25 cellular contexts compared by ENCODE assay signal in the genomic region with DNA sequence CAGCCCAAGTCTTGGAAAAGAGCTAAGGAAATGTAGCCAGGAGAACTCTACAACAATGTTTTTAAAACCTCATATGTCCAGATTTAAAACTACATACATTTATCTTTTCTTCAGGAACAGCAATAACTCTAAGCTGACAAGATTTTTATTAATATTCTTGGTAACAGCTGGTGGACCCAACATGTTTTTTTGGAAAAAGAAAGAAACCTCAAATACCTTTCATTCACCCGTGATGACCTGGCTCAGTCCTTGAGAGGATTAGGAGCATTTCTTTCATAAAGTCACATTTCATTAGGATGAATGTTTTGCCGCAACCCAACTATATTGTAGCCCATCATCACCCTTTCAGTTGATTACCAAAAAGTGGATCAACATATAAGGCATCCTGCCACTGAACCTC. TPM values are rescaled to one million over a fixed set of nuclear protein-coding genes. Genes with fewer than 3 reads are reported as not detected.
DNase-seq lines count a peak whose midpoint lies in the region; ATAC-seq and TF ChIP-seq lines count a peak whose summit lies in the region.
"Had no signal": no experiment of that assay in that cellular context is flagged by ENCODE, and none has a peak within 500 bp of the region (broad histone marks: within the 10 kb centered on the region; RNA-seq: fewer than 3 reads in every experiment).

No MANE protein-coding gene starts in this region.

- H3K4me3 ChIP-seq in SK-N-SH (ENCODE audit: low read depth in 2 of 2, low read length in 1 of 2) (no peak overlapping the region), Caco-2 (ENCODE audit: low read depth, low read length) (no peak overlapping the region)
- H3K4me3 ChIP-seq: BLaER1 treated with 17β-estradiol and CSF1 and Interleukin-3, amounts not matched to agents 10 nM and 100 nM; SJSA1 had no signal

- H3K4me1 Mint-ChIP-seq in chondrocyte (ENCODE audit: low read depth) (peaks cover 87% of the 10 kb centered on the region), Caco-2 (ENCODE audit: low read depth, unreplicated experiment) (no peaks in the 10 kb centered on the region)
- H3K4me1 Mint-ChIP-seq in naive thymus-derived CD8-positive, alpha-beta T cell, result no peaks in the 10 kb centered on the region
- H3K4me1 Mint-ChIP-seq: CD4-positive, alpha-beta memory T cell had no signal

- 45% methylated on average over 2 of the region's 2 CpGs for WGBS in SK-N-SH (ENCODE audit: low lambda C conversion rate)

- CTCF ChIA-PET in SK-N-SH (lab: Yijun Ruan, JAX), result interaction anchor here (1.1 to 5.2 kb wide), 2 partner anchors 11 to 14 kb away, joined by 3 to 35 read pairs; no protein-coding TSS in a partner anchor
- CTCF ChIA-PET in Caco-2 (lab: Charles Lee), result no interaction called here

- TF ChIP-seq RAD21 in SK-N-SH (IDR thresholded peaks at IDR 0.05; ENCODE audit: low read length), result no peak

- no peaks in the 10 kb centered on the region for H3F3A ChIP-seq in SK-N-SH (replicated peaks; ENCODE audit: insufficient read depth)

- peak overlapping the region; percentile 86 for H3K27ac Mint-ChIP-seq in chondrocyte (ENCODE audit: unreplicated experiment)
- H3K27ac Mint-ChIP-seq in Caco-2 (ENCODE audit: unreplicated experiment), result no peak overlapping the region
- no peak overlapping the region for H3K27ac Mint-ChIP-seq in naive thymus-derived CD8-positive, alpha-beta T cell
- H3K27ac Mint-ChIP-seq: CD4-positive, alpha-beta memory T cell had no signal

- H3K4me1 ChIP-seq in SK-N-SH (ENCODE audit: control insufficient read depth in 1 of 2, insufficient read depth in 2 of 2, low read depth in 1 of 2, low read length in 1 of 2) (no peaks in the 10 kb centered on the region; a peak in 1 of 4 replicates), Caco-2 (no peaks in the 10 kb centered on the region)
- H3K4me1 ChIP-seq: BLaER1 treated with 17β-estradiol and CSF1 and Interleukin-3, amounts not matched to agents 10 nM and 100 nM; SJSA1 had no signal

- H3K4me2 ChIP-seq in SK-N-SH, result no peak overlapping the region
- H3K4me2 ChIP-seq: BLaER1 treated with 17β-estradiol and CSF1 and Interleukin-3, amounts not matched to agents 10 nM and 100 nM; KMS-11 had no signal

- no peak overlapping the region; a peak in 1 of 4 replicates for H3K27ac ChIP-seq in SK-N-SH (ENCODE audit: low read depth in 2 of 2, low read length in 1 of 2)
- H3K27ac ChIP-seq: 22Rv1; BLaER1 treated with 17β-estradiol and CSF1 and Interleukin-3, amounts not matched to agents 10 nM and 100 nM; KMS-11; SJSA1 had no signal

- no peak overlapping the region for H3K9ac ChIP-seq in SK-N-SH
- H3K9ac ChIP-seq: BLaER1 treated with 17β-estradiol and CSF1 and Interleukin-3, amounts not matched to agents 10 nM and 100 nM; KMS-11 had no signal

- no peak for TF ChIP-seq CTCF in SK-N-SH (IDR thresholded peaks at IDR 0.05)
- TF ChIP-seq CTCF in chondrocyte (IDR thresholded peaks at IDR 0.05), result no peak
- TF ChIP-seq CTCF in Caco-2 (IDR thresholded peaks at IDR 0.05; ENCODE audit: insufficient read depth in 1 of 2, low read depth in 1 of 2, low read length in 1 of 2, severe bottlenecking in 1 of 2, unreplicated experiment in 1 of 2), result no peak

- H3K9me3 Mint-ChIP-seq in chondrocyte (ENCODE audit: low read depth) (no peaks in the 10 kb centered on the region), Caco-2 (ENCODE audit: unreplicated experiment) (no peaks in the 10 kb centered on the region)
- no peaks in the 10 kb centered on the region for H3K9me3 Mint-ChIP-seq in naive thymus-derived CD8-positive, alpha-beta T cell
- H3K9me3 Mint-ChIP-seq: CD4-positive, alpha-beta memory T cell had no signal

- H3K36me3 ChIP-seq in SK-N-SH (replicated peaks in 1 of 2; ENCODE audit: control insufficient read depth in 1 of 2, insufficient read depth in 2 of 2, low read length in 1 of 2) (no peaks in the 10 kb centered on the region), Caco-2 (ENCODE audit: control insufficient read depth, insufficient read depth, low read length) (no peaks in the 10 kb centered on the region)
- H3K36me3 ChIP-seq: BLaER1 treated with 17β-estradiol and CSF1 and Interleukin-3, amounts not matched to agents 10 nM and 100 nM; SJSA1 had no signal

- H3K27me3 ChIP-seq in SK-N-SH (ENCODE audit: insufficient read depth) (no peaks in the 10 kb centered on the region), Caco-2 (replicated peaks; ENCODE audit: control insufficient read depth, insufficient read depth, low read length) (no peaks in the 10 kb centered on the region)
- H3K27me3 ChIP-seq: BLaER1 treated with 17β-estradiol and CSF1 and Interleukin-3, amounts not matched to agents 10 nM and 100 nM; SJSA1 had no signal

- H3K9me3 ChIP-seq in SK-N-SH (no peaks in the 10 kb centered on the region), Caco-2 (no peaks in the 10 kb centered on the region)
- H3K9me3 ChIP-seq: BLaER1 treated with 17β-estradiol and CSF1 and Interleukin-3, amounts not matched to agents 10 nM and 100 nM; SJSA1 had no signal

- no peaks in the 10 kb centered on the region for H3K79me2 ChIP-seq in SK-N-SH (ENCODE audit: insufficient read depth)

- no peak overlapping the region for H2AFZ ChIP-seq in SK-N-SH (ENCODE audit: low read depth)

- BruUV-seq in Caco-2 (replicated peaks; lab: Mats Ljungman, UMichigan), result no TSS peak

- POLR2A ChIA-PET in SK-N-SH (lab: Yijun Ruan, JAX) (no interaction called here), Caco-2 (lab: Charles Lee) (no interaction called here)
- POLR2A ChIA-PET in naive thymus-derived CD8-positive, alpha-beta T cell (lab: Charles Lee), result no interaction called here

- DNase-seq in SK-N-SH, result no peak
- no peak for DNase-seq in chondrocyte (ENCODE audit: low spot score)
- DNase-seq in iris pigment epithelial cell (ENCODE audit: low read depth), result peak; percentile 70
- no peak for DNase-seq in Caco-2
- DNase-seq in islet precursor cell, result no peak
- no peak for DNase-seq in NCI-H446 treated with DMSO at 0.1 percent for 48 hours (lab: John Stamatoyannopoulos, UW)
- DNase-seq in naive thymus-derived CD8-positive, alpha-beta T cell, result no peak
- DNase-seq: ACHN; CD4-positive, alpha-beta memory T cell; DND-41; IMR-90; MV-4-11; NCI-H1105 treated with DMSO at 0.1 percent for 48 hours; NCI-H2029 treated with DMSO at 0.1 percent for 48 hours; NCI-H2171; NCI-H446; NCI-H526 treated with DMSO at 0.1 percent for 48 hours; OCI-M1 had no signal

- no peaks in the 10 kb centered on the region for H3K9me2 ChIP-seq in SK-N-SH

- intact Hi-C loops in Caco-2 (cut with micrococcal nuclease; ENCODE audit: unreplicated experiment), result no loop called here

- no peaks in the 10 kb centered on the region for H4K20me1 ChIP-seq in SK-N-SH (ENCODE audit: insufficient read depth)
- H4K20me1 ChIP-seq: BLaER1 treated with 17β-estradiol and CSF1 and Interleukin-3, amounts not matched to agents 10 nM and 100 nM had no signal

- H3K27me3 Mint-ChIP-seq in chondrocyte (ENCODE audit: low read depth) (no peaks in the 10 kb centered on the region), Caco-2 (ENCODE audit: insufficient read depth, unreplicated experiment) (peaks cover 14% of the 10 kb centered on the region)
- H3K27me3 Mint-ChIP-seq in naive thymus-derived CD8-positive, alpha-beta T cell, result peaks cover 0 to 13% (median 2%) of the 10 kb centered on the region in 5 donors

- ATAC-seq in SK-N-SH treated with all-trans-retinoic acid at 6 μM for 48 hours, result no peak
- no peak for ATAC-seq in naive thymus-derived CD8-positive, alpha-beta T cell
- ATAC-seq: HCT116, Right ventricle myocardium inferior had no signal

- no peak overlapping the region for H3K4me3 Mint-ChIP-seq in chondrocyte (ENCODE audit: unreplicated experiment)
- H3K4me3 Mint-ChIP-seq in Caco-2 (ENCODE audit: unreplicated experiment), result no peak overlapping the region
- no peak overlapping the region for H3K4me3 Mint-ChIP-seq in naive thymus-derived CD8-positive, alpha-beta T cell
- H3K4me3 Mint-ChIP-seq: CD4-positive, alpha-beta memory T cell had no signal

- no peak for TF ChIP-seq EP300 in SK-N-SH (IDR thresholded peaks at IDR 0.05; ENCODE audit: borderline replicate concordance in 1 of 2, low read depth in 1 of 2, low read length in 1 of 2)

- H3K36me3 Mint-ChIP-seq in chondrocyte (ENCODE audit: low read depth), result peaks cover 23% of the 10 kb centered on the region
- no peaks in the 10 kb centered on the region for H3K36me3 Mint-ChIP-seq in Caco-2 (ENCODE audit: insufficient read depth, unreplicated experiment)
- H3K36me3 Mint-ChIP-seq in naive thymus-derived CD8-positive, alpha-beta T cell, result no peaks in the 10 kb centered on the region
- H3K36me3 Mint-ChIP-seq: CD4-positive, alpha-beta memory T cell had no signal

TF ChIP-seq in SK-N-SH, 30 proteins besides CTCF, POLR2A, EP300 and RAD21 (continues in another document):
- TF ChIP-seq, protein P1, sequence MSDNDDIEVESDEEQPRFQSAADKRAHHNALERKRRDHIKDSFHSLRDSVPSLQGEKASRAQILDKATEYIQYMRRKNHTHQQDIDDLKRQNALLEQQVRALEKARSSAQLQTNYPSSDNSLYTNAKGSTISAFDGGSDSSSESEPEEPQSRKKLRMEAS (IDR thresholded peaks at IDR 0.05; ENCODE audit: low read depth), result no peak
- TF ChIP-seq ELF1 (IDR thresholded peaks at IDR 0.05) (no peak), GABPA (IDR thresholded peaks at IDR 0.05; ENCODE audit: low read depth) (no peak), GATA2 (CRISPR knock-in tag; IDR thresholded peaks at IDR 0.05) (no peak), EZH2phosphoT487 (IDR thresholded peaks at IDR 0.05; ENCODE audit: borderline replicate concordance, low read depth) (no peak), JUND (IDR thresholded peaks at IDR 0.05) (no peak), SMC3 (IDR thresholded peaks at IDR 0.05; ENCODE audit: low read depth, low read length) (no peak), TCF12 (IDR thresholded peaks at IDR 0.05) (peak; percentile 17; the same call in 1 of the 2 replicates)

TF ChIP-seq in SK-N-SH treated with all-trans-retinoic acid at 6 μM for 48 hours, 23 proteins besides CTCF, POLR2A, EP300 and RAD21 (continues in another document):
- no peak for TF ChIP-seq ZNF70 (CRISPR knock-in tag; IDR thresholded peaks at IDR 0.05)
- no peak for TF ChIP-seq OSR1 (CRISPR knock-in tag; IDR thresholded peaks at IDR 0.05)
- TF ChIP-seq ZC3H10 (CRISPR knock-in tag; IDR thresholded peaks at IDR 0.05), result no peak

RNA-seq across cellular contexts. Expression of gene CMSS1, which starts 50.3 kb away (rescaled TPM):
- polyA plus RNA-seq in SK-N-SH (2012; rRNA removed), result 9.1 and 9.2 TPM in 2 replicates
- 14.6 and 20.5 TPM in 2 replicates for polyA plus RNA-seq in SK-N-SH (2012; cell fraction: cytosol; rRNA removed)
- 1.9 and 5.4 TPM in 2 replicates for polyA plus RNA-seq in SK-N-SH (2012; cell fraction: nucleus; rRNA removed)
- total RNA-seq in chondrocyte (19.5 to 57.6 TPM (median 22.3 TPM) in 3 replicates), Caco-2 (2022) (36.3 and 54.4 TPM in 2 replicates)
- total RNA-seq in naive thymus-derived CD8-positive, alpha-beta T cell, result 10 to 100 TPM; 18.9 to 20.2 TPM
- 10 to 100 TPM; 29.7 to 32.4 (median 32.3) TPM for polyA plus RNA-seq in naive thymus-derived CD8-positive, alpha-beta T cell
